17 cellular contexts compared by ENCODE assay signal in genomic region chr6:5994234-5994998, GRCh38. TPM values are rescaled to one million over a fixed set of nuclear protein-coding genes. Genes with fewer than 3 reads are reported as not detected.
A peak's percentile ranks its signal among the peaks of the same experiment; 100 is the strongest.
DNase-seq lines count a peak whose midpoint lies in the region; ATAC-seq and TF ChIP-seq lines count a peak whose summit lies in the region.
"Had no signal": no experiment of that assay in that cellular context is flagged by ENCODE, and none has a peak within 500 bp of the region (broad histone marks: within the 10 kb centered on the region; RNA-seq: fewer than 3 reads in every experiment).

No MANE protein-coding gene starts in this region.

- H3K4me1 ChIP-seq in HUES48 (ENCODE audit: control insufficient read depth, insufficient read depth, low read length) (peaks cover 25% of the 10 kb centered on the region), MM.1S (ENCODE audit: low read length) (no peaks in the 10 kb centered on the region)

- peak overlapping the region in 1 of 5 experiments; percentile 39 for H3K27ac Mint-ChIP-seq in brain
- H3K27ac Mint-ChIP-seq in natural killer cell treated with Interleukin-12 subunit alpha and Interleukin-12 subunit beta and Interleukin-15 and Interleukin-18, amount 100 ng/mL, for 72 hours, result no peak overlapping the region
- H3K27ac Mint-ChIP-seq: nephron had no signal

- H3K4me3 ChIP-seq in GM06990 (replicated peaks; ENCODE audit: low read depth, low read length) (no peak overlapping the region), HUES48 (ENCODE audit: low read depth, low read length) (peak overlapping the region; percentile 35), MM.1S (ENCODE audit: low read length) (no peak overlapping the region)
- H3K4me3 ChIP-seq: ascending aorta, upper lobe of left lung had no signal

- no peak overlapping the region for H3K9ac ChIP-seq in HUES48 (ENCODE audit: low read depth, low read length)
- H3K9ac ChIP-seq in MM.1S (ENCODE audit: low read length), result no peak overlapping the region

- H3K36me3 ChIP-seq in GM06990 (ENCODE audit: control insufficient read depth, insufficient read depth, low read length) (no peaks in the 10 kb centered on the region), HUES48 (ENCODE audit: control insufficient read depth, insufficient read depth, low read length) (no peaks in the 10 kb centered on the region), MM.1S (replicated peaks; ENCODE audit: insufficient read depth, low read length) (no peaks in the 10 kb centered on the region)
- H3K36me3 ChIP-seq: ascending aorta, upper lobe of left lung had no signal

- TF ChIP-seq CTCF in GM06990 (IDR thresholded peaks at IDR 0.05; ENCODE audit: insufficient read depth, low read length, poor library complexity, severe bottlenecking) (peak; percentile 12), brain (conservative IDR thresholded peaks at IDR 0.05) (no peak), MM.1S (IDR thresholded peaks at IDR 0.05; ENCODE audit: low read length) (no peak)

- H3K4me3 Mint-ChIP-seq in brain, result peak overlapping the region; percentile 91 to 97 (median 94)
- peak overlapping the region; percentile 91 for H3K4me3 Mint-ChIP-seq in natural killer cell treated with Interleukin-12 subunit alpha and Interleukin-12 subunit beta and Interleukin-15 and Interleukin-18, amount 100 ng/mL, for 72 hours

- peaks cover 14% of the 10 kb centered on the region for H3F3A ChIP-seq in MM.1S (ENCODE audit: insufficient read depth, low read length)

- ATAC-seq in natural killer cell treated with Interleukin-12 subunit alpha and Interleukin-12 subunit beta and Interleukin-15 and Interleukin-18, amount 100 ng/mL, for 72 hours, result peak in 1 of 2 donors; percentile 15
- no peak for ATAC-seq in HG02852 (IDR thresholded peaks at IDR 0.05; ENCODE audit: unreplicated experiment)
- ATAC-seq in activated CD4-positive, CD25-positive, alpha-beta regulatory T cell treated with anti-CD3 and anti-CD28 coated beads, Interleukin-2, amount 50 U/mL, for 24 hours, result no peak
- ATAC-seq: sciatic nerve had no signal

- no peaks in the 10 kb centered on the region for H3K79me2 ChIP-seq in MM.1S (ENCODE audit: low read length)

- peaks cover under 1 to 20% (median 4%) of the 10 kb centered on the region in 5 experiments for H3K9me3 Mint-ChIP-seq in brain
- no peaks in the 10 kb centered on the region for H3K9me3 Mint-ChIP-seq in natural killer cell treated with Interleukin-12 subunit alpha and Interleukin-12 subunit beta and Interleukin-15 and Interleukin-18, amount 100 ng/mL, for 72 hours

- no peaks in the 10 kb centered on the region for H4K20me1 ChIP-seq in MM.1S (ENCODE audit: insufficient read depth, low read length)

- no peaks in the 10 kb centered on the region; the same call in none of the 2 replicates for H3K27me3 ChIP-seq in GM06990 (replicated peaks; ENCODE audit: control insufficient read depth, insufficient read depth, low read length)
- H3K27me3 ChIP-seq in HUES48 (ENCODE audit: control insufficient read depth, insufficient read depth, low read length), result peaks cover 92% of the 10 kb centered on the region
- no peaks in the 10 kb centered on the region for H3K27me3 ChIP-seq in MM.1S (replicated peaks; ENCODE audit: insufficient read depth, low read length)

- no peaks in the 10 kb centered on the region for H3K9me2 ChIP-seq in MM.1S (replicated peaks; ENCODE audit: insufficient read depth, low read length)

- peaks cover 100% of the 10 kb centered on the region for H3K27me3 Mint-ChIP-seq in brain
- peaks cover 57 to 81% of the 10 kb centered on the region in 2 donors for H3K27me3 Mint-ChIP-seq in natural killer cell treated with Interleukin-12 subunit alpha and Interleukin-12 subunit beta and Interleukin-15 and Interleukin-18, amount 100 ng/mL, for 72 hours

- no peak overlapping the region for H2AFZ ChIP-seq in MM.1S (ENCODE audit: low read length)

- H3K27ac ChIP-seq in HUES48 (ENCODE audit: low read depth, low read length), result no peak overlapping the region
- no peak overlapping the region for H3K27ac ChIP-seq in MM.1S (ENCODE audit: low read length)
- H3K27ac ChIP-seq: ascending aorta, upper lobe of left lung, WERI-Rb-1 had no signal

- peaks cover 8% of the 10 kb centered on the region for H3K36me3 Mint-ChIP-seq in brain
- peaks cover 18% of the 10 kb centered on the region for H3K36me3 Mint-ChIP-seq in natural killer cell treated with Interleukin-12 subunit alpha and Interleukin-12 subunit beta and Interleukin-15 and Interleukin-18, amount 100 ng/mL, for 72 hours

- no peaks in the 10 kb centered on the region for H3K9me3 ChIP-seq in HUES48 (ENCODE audit: control insufficient read depth, insufficient read depth, low read length)
- H3K9me3 ChIP-seq in MM.1S (replicated peaks; ENCODE audit: insufficient read depth, low read length), result no peaks in the 10 kb centered on the region
- H3K9me3 ChIP-seq: ascending aorta, upper lobe of left lung had no signal

- peaks cover 43% of the 10 kb centered on the region for H3K4me1 Mint-ChIP-seq in brain
- peaks cover 40 to 49% of the 10 kb centered on the region in 2 donors for H3K4me1 Mint-ChIP-seq in natural killer cell treated with Interleukin-12 subunit alpha and Interleukin-12 subunit beta and Interleukin-15 and Interleukin-18, amount 100 ng/mL, for 72 hours (ENCODE audit: low read depth in 2 of 2)

- no peak overlapping the region for H3K4me2 ChIP-seq in MM.1S (ENCODE audit: low read depth, low read length)

- DNase-seq in GM06990 (ENCODE audit: extremely low read depth, insufficient read length), result no peak
- DNase-seq in natural killer cell treated with Interleukin-12 subunit alpha and Interleukin-12 subunit beta and Interleukin-15 and Interleukin-18, amount 100 ng/mL, for 72 hours (ENCODE audit: low spot score), result no peak
- no peak for DNase-seq in MM.1S
- DNase-seq: C1 segment of cervical spinal cord; cortex of kidney; EL; NCI-H1417 treated with DMSO at 0.1 percent for 48 hours; stimulated activated CD4-positive, alpha-beta T cell treated with anti-CD3 and anti-CD28 coated beads, Interleukin-4, amount 100 ng/mL, for 1 hour; WERI-Rb-1 had no signal

RNA-seq across cellular contexts. Expression of gene NRN1, which starts 12.3 kb away (rescaled TPM):
- 44.2 TPM for polyA plus RNA-seq in brain (ENCODE audit: insufficient read depth, low read depth, low replicate concordance)
- 1 to 10 TPM in 1 of 2 donors, under 1 TPM in 1; 0.95 to 2.0 TPM for total RNA-seq in natural killer cell treated with Interleukin-12 subunit alpha and Interleukin-12 subunit beta and Interleukin-15 and Interleukin-18, amount 100 ng/mL, for 72 hours
